ENCODE assay signal across 9 cellular contexts in the genomic region with DNA sequence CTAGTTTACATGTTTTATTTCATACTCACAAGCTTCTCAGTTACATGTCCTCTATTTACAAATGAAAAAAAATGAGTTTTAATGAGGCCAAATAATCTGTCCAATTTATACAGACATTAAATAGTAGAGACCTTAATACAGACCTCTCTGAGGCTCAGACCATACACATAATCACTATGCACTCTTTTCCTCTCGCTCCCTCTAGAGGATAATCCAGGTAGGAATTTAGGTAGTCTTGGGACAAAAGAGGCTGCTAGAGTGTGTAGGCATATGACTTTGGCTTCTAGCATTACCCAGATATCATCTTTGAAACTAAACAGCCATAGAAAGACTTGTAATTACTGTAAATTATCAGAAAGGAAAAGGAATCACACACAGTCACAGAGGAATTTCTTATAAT.
DNase-seq lines count a peak whose midpoint lies in the region; ATAC-seq, FAIRE-seq and TF ChIP-seq lines count a peak whose summit lies in the region.
"Had no signal": no experiment of that assay in that cellular context is flagged by ENCODE, and none has a peak within 500 bp of the region (broad histone marks: within the 10 kb centered on the region; RNA-seq: fewer than 3 reads in every experiment).

No MANE protein-coding gene starts in this region.

- no peak overlapping the region for H3K27ac ChIP-seq in GM23248
- H3K27ac ChIP-seq in RWPE1, result no peak overlapping the region
- H3K27ac ChIP-seq: skin epidermis had no signal

- H3K9ac ChIP-seq in GM23248, result no peak overlapping the region

- POLR2A ChIA-PET in RWPE1 (lab: Yijun Ruan, JAX; ENCODE audit: low non-redundant PET), result no interaction called here

- H3K9me3 ChIP-seq in GM23248 (ENCODE audit: low read depth), result no peaks in the 10 kb centered on the region

- no peak for FAIRE-seq in GM12891 (lab: Jason Lieb, UNC)

- TF ChIP-seq CTCF in RWPE1 (conservative IDR thresholded peaks at IDR 0.05; ENCODE audit: low read depth), result peak; percentile 78

- H3F3A ChIP-seq in GM23248 (ENCODE audit: insufficient read depth), result no peaks in the 10 kb centered on the region

- no peak for ATAC-seq in GM21526 (IDR thresholded peaks at IDR 0.05; ENCODE audit: low FRiP score, unreplicated experiment)

- WGBS in GM23248 (ENCODE audit: low coverage in 1 of 2, low lambda C conversion rate in 2 of 2, missing lambda C conversion rate in 2 of 2), 2 experiments, result 0 to 3% methylated on average over 1 of the region's 1 CpG

- in situ Hi-C loops in ACHN (cut with HindIII; ENCODE audit: low pct_ligation_motif_present, low pct_unique_long_range_greater_than_20kb, low sequenced_read_pairs) (no loop called here), GM23248 (cut with MboI) (no loop called here)

- no peak overlapping the region for H3K4me3 ChIP-seq in GM23248
- H3K4me3 ChIP-seq: skin epidermis had no signal

- no peak overlapping the region for H2AFZ ChIP-seq in GM23248

- no peaks in the 10 kb centered on the region for H3K36me3 ChIP-seq in GM23248 (ENCODE audit: low read depth)

- TF ChIP-seq POLR2A in GM12891 (IDR thresholded peaks at IDR 0.05; ENCODE audit: low read depth, low read length), result no peak

- CTCF ChIA-PET in RWPE1 (lab: Yijun Ruan, JAX), result interaction anchor here (0.6 to 0.7 kb wide), 4 partner anchors 84 to 325 kb away, joined by 3 to 5 read pairs (median 3); no protein-coding TSS in a partner anchor

- no peaks in the 10 kb centered on the region for H3K9me2 ChIP-seq in GM23248 (ENCODE audit: insufficient read depth)

- no peaks in the 10 kb centered on the region for H3K4me1 ChIP-seq in GM23248 (ENCODE audit: insufficient read depth)

- no peak overlapping the region for H3K4me2 ChIP-seq in GM23248 (ENCODE audit: unreplicated experiment)

- H3K27me3 ChIP-seq in GM23248 (replicated peaks; ENCODE audit: insufficient read depth), result no peaks in the 10 kb centered on the region

- no peaks in the 10 kb centered on the region for H4K20me1 ChIP-seq in GM23248 (ENCODE audit: insufficient read depth)

- DNase-seq in ACHN (peak; percentile 41), GM23248 (peak; percentile 0), RWPE1 (ENCODE audit: low spot score) (peak; percentile 58), foreskin melanocyte (peak; percentile 29), GM12891 (ENCODE audit: insufficient read length, low spot score) (no peak), occipital lobe (lab: John Stamatoyannopoulos, UW) (no peak), DMS79 treated with DMSO at 0.1 percent for 48 hours (lab: John Stamatoyannopoulos, UW) (no peak)

- H3K79me2 ChIP-seq in GM23248 (ENCODE audit: insufficient read depth), result no peaks in the 10 kb centered on the region

TF ChIP-seq in GM12891, 5 proteins besides CTCF, POLR2A, EP300 and RAD21:
- no peak for TF ChIP-seq POLR2AphosphoS5 (IDR thresholded peaks at IDR 0.05; ENCODE audit: low read depth, low read length)
- no peak for TF ChIP-seq SPI1 (IDR thresholded peaks at IDR 0.05; ENCODE audit: low read depth, low read length)

Comparison
In these comparisons a context has a peak if more than half of its experiments do, and no peak if none do; other contexts are left out.
1. DNase-seq: peak in ACHN (single experiment), GM23248 (single experiment), RWPE1 (single experiment) and foreskin melanocyte (single experiment); none in GM12891 (single experiment), occipital lobe (single experiment) and DMS79 treated with DMSO at 0.1 percent for 48 hours (single experiment).